ENCODE assay signal across 16 cellular contexts in the genomic region with DNA sequence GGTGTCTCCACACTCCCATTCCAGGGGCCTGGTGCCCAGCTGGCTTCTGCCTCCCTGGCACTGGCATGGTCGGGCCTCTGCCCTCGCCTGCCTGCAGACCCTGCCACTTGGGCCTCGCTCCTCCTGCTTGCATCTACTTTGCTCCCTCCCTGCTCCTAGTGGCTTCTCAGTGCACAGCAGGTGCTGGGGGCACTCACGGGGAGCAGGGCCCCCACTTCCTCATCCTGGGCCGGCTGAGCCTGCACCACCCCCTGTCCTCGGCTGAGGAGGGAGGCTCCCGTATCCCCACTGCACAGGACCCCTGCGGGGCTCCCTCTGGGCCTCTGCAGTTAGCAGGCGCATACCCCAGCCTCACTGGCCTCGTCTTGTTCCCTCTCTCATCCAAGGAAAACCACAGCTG.
"Had no signal": no experiment of that assay in that cellular context is flagged by ENCODE, and none has a peak within 500 bp of the region (broad histone marks: within the 10 kb centered on the region; RNA-seq: fewer than 3 reads in every experiment).

No MANE protein-coding gene starts in this region.

- H3K27me3 Mint-ChIP-seq: activated T-cell treated with anti-CD3 and anti-CD28 coated beads, Interleukin-2, amount 50 U/mL, for 24 hours had no signal

- H3K4me3 Mint-ChIP-seq: activated naive CD4-positive, alpha-beta T cell treated with anti-CD3 and anti-CD28 coated beads, Interleukin-2, amount 10 ng/mL, durations not matched to agents 7 days and 5 days; activated T-cell treated with anti-CD3 and anti-CD28 coated beads, Interleukin-2, amount 50 U/mL, for 24 hours; neural progenitor cell had no signal

- ATAC-seq: left colon had no signal

- H3K27ac ChIP-seq: adrenal gland, cardiac muscle cell, neural progenitor cell, parathyroid adenoma, tibial artery, vagina had no signal

- H3K4me3 ChIP-seq: adrenal gland, cardiac muscle cell, lung, neural progenitor cell, tibial artery, vagina had no signal

- H3K9me3 Mint-ChIP-seq: activated naive CD4-positive, alpha-beta T cell treated with anti-CD3 and anti-CD28 coated beads, Interleukin-2, amount 10 ng/mL, durations not matched to agents 7 days and 5 days; activated T-cell treated with anti-CD3 and anti-CD28 coated beads, Interleukin-2, amount 50 U/mL, for 24 hours; neural progenitor cell had no signal

- DNase-seq: activated CD4-positive, alpha-beta T cell treated with anti-CD3 and anti-CD28 coated beads for 1 hour; activated CD4-positive, alpha-beta T cell treated with anti-CD3 and anti-CD28 coated beads, Interleukin-2, amount 50 U/mL, for 48 hours; activated naive CD4-positive, alpha-beta T cell treated with anti-CD3 and anti-CD28 coated beads, Interleukin-2, amount 10 ng/mL, durations not matched to agents 7 days and 5 days; activated T-cell treated with anti-CD3 and anti-CD28 coated beads, Interleukin-2, amount 50 U/mL, for 24 hours; adrenal gland; left colon; midbrain; stimulated activated CD4-positive, alpha-beta T cell treated with anti-CD3 and anti-CD28 coated beads, Interleukin-12 subunit alpha, Interleukin-12 subunit beta, amount 100 ng/mL, for 4 hours; stimulated activated CD4-positive, alpha-beta T cell treated with anti-CD3 and anti-CD28 coated beads, Interleukin-2, amount 100 ng/mL, for 24 hours; T-helper 9 cell; tibial artery had no signal

- H3K27ac Mint-ChIP-seq: activated naive CD4-positive, alpha-beta T cell treated with anti-CD3 and anti-CD28 coated beads, Interleukin-2, amount 10 ng/mL, durations not matched to agents 7 days and 5 days; activated T-cell treated with anti-CD3 and anti-CD28 coated beads, Interleukin-2, amount 50 U/mL, for 24 hours; neural progenitor cell had no signal

- H3K4me1 ChIP-seq: parathyroid adenoma, tibial artery had no signal

- H3K4me1 Mint-ChIP-seq: activated naive CD4-positive, alpha-beta T cell treated with anti-CD3 and anti-CD28 coated beads, Interleukin-2, amount 10 ng/mL, durations not matched to agents 7 days and 5 days had no signal

- H3K36me3 ChIP-seq: cardiac muscle cell, neural progenitor cell had no signal

- H3K9me3 ChIP-seq: adrenal gland, tibial artery, vagina had no signal

- H3K36me3 Mint-ChIP-seq: activated naive CD4-positive, alpha-beta T cell treated with anti-CD3 and anti-CD28 coated beads, Interleukin-2, amount 10 ng/mL, durations not matched to agents 7 days and 5 days had no signal
